In the genomic region with DNA sequence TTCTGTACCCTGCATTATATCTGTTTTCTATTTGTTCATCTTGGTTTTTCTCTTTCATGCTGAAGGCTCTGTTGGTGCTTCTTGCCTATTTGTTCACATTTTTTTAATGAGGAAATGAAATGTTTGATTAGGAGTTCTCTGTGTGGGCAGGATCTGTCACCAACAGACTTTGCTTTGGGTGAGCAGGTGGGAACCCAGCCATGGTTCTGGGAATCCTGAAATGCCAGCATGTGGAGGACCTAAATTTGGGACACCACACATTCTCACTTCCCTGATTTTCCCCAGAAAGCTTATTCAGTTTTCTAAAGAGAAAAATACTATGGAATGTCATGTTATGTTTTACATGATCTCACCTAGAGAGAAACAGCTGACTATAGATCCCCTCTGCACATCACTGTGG, we compare ENCODE assay signal across 8 cellular contexts.
"Had no signal": no experiment of that assay in that cellular context is flagged by ENCODE, and none has a peak within 500 bp of the region (broad histone marks: within the 10 kb centered on the region; RNA-seq: fewer than 3 reads in every experiment).

No MANE protein-coding gene starts in this region.

- H3K9me3 Mint-ChIP-seq: GM23338, H9, HFFc6 had no signal

- H3K27ac ChIP-seq: GM23248 had no signal

- DNase-seq: GM23248, GOT3, H7, H9, HCEC 1CT, HFFc6 had no signal

- H3K4me3 Mint-ChIP-seq: GM23338, H9, HFFc6 had no signal

- H3K27ac Mint-ChIP-seq: GM23338, H9, HFFc6 had no signal

- ATAC-seq: GM23338, HCT116 had no signal
